15 cellular contexts compared by ENCODE assay signal in the genomic region with DNA sequence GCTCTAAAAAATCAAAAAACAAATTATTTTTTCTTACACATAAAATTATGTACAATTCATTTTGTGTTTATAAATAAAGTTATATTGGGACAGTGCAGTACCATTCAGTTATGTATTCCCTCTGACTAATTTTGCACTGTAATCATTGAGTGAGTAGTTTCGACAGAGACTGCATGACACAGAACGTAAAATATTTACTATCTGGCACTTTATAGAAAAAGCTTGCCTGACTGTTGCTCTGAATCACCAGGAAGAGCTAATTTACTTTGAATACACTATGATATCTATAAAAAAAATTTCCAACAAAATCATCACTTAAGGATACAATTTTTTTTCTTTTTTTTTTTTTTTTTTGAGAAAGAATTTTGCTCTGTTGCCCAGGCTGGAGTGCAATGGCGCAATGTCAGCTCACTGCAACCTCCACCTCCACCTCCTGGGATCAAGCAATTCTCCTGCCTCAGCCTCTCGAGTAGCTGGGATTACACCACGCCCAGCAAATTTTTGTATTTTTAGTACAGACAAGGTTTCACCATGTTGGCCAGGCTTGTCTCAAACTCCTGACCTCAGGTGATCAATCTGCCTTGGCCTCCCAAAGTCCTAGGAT. TPM values are rescaled to one million over a fixed set of nuclear protein-coding genes. Genes with fewer than 3 reads are reported as not detected.
DNase-seq lines count a peak whose midpoint lies in the region; ATAC-seq and TF ChIP-seq lines count a peak whose summit lies in the region.
"Had no signal": no experiment of that assay in that cellular context is flagged by ENCODE, and none has a peak within 500 bp of the region (broad histone marks: within the 10 kb centered on the region; RNA-seq: fewer than 3 reads in every experiment).

No MANE protein-coding gene starts in this region.

- H3K23ac ChIP-seq in IMR-90 (ENCODE audit: low read depth, low read length): no peak overlapping the region

- BruUV-seq in IMR-90 (replicated peaks; lab: Mats Ljungman, UMichigan): no TSS peak

- intact Hi-C loops in IMR-90 (cut with micrococcal nuclease): no loop called here

- peaks cover 4% of the 10 kb centered on the region for H3K4me1 ChIP-seq in IMR-90 (ENCODE audit: control insufficient read depth, insufficient read depth, low read length)
- H3K4me1 ChIP-seq: pancreas had no signal

- H2AFZ ChIP-seq in IMR-90 (replicated peaks; ENCODE audit: low read length, poor library complexity): no peak overlapping the region

- peak; percentile 93 for ATAC-seq in IMR-90 (ENCODE audit: low read depth)
- no peak for ATAC-seq in GM19328 (IDR thresholded peaks at IDR 0.05; ENCODE audit: unreplicated experiment)
- no peak for ATAC-seq in GM19397 (IDR thresholded peaks at IDR 0.05; ENCODE audit: unreplicated experiment)
- ATAC-seq: activated CD4-positive, alpha-beta T cell treated with anti-CD3 and anti-CD28 coated beads for 36 hours; pancreas had no signal

- peak overlapping the region; percentile 59 for H3K4ac ChIP-seq in IMR-90 (ENCODE audit: low read depth, low read length)

- no peaks in the 10 kb centered on the region for H4K20me1 ChIP-seq in IMR-90 (ENCODE audit: insufficient read depth, low read length)

- no peaks in the 10 kb centered on the region for H3K79me1 ChIP-seq in IMR-90 (ENCODE audit: low read depth in 1 of 2, low read length in 2 of 2)

- 0 out of 2 replicates have a peak overlapping the region, but pooled peaks have one; percentile 8 for H3K14ac ChIP-seq in IMR-90 (replicated peaks; ENCODE audit: low read depth, low read length)

- H2BK15ac ChIP-seq in IMR-90 (ENCODE audit: low read depth, low read length): 0 out of 3 replicates have a peak overlapping the region, but pooled peaks have one; percentile 50

- POLR2A ChIA-PET in IMR-90 (lab: Charles Lee; ENCODE audit: unreplicated experiment): interaction anchor here (0.7 kb wide), 1 partner anchor 1701 kb away, joined by 15 read pairs; no protein-coding TSS in a partner anchor

- peak overlapping the region; percentile 35; the same call in 1 of the 2 replicates for H4K91ac ChIP-seq in IMR-90 (ENCODE audit: insufficient read depth, low read depth, low read length)

- H3K18ac ChIP-seq in IMR-90 (ENCODE audit: low read depth, low read length): peak overlapping the region; percentile 81; the same call in 1 of the 2 replicates

- dilution Hi-C loops in IMR-90 (cut with HindIII; ENCODE audit: low sequenced_read_pairs, unreplicated experiment): no loop called here

- peak overlapping the region; percentile 89 for H2BK5ac ChIP-seq in IMR-90 (ENCODE audit: low read depth, low read length, poor library complexity, severe bottlenecking)

- WGBS in IMR-90 (ENCODE audit: extremely low coverage in 2 of 2, insufficient read length in 1 of 2), 2 experiments: 86% methylated on average over 2 of the region's 5 CpGs; no CpG with 5 or more reads in 1 of the 2 experiments

- H2BK20ac ChIP-seq in IMR-90 (ENCODE audit: low read depth, low read length): peak overlapping the region; percentile 23; the same call in 1 of the 2 replicates

- no peak for TF ChIP-seq RAD21 in IMR-90 (IDR thresholded peaks at IDR 0.05; ENCODE audit: low read length)

- H3K4me2 ChIP-seq in IMR-90 (ENCODE audit: low read depth, low read length): no peak overlapping the region

- no peak overlapping the region for H4K5ac ChIP-seq in IMR-90 (ENCODE audit: low read depth, low read length)

- H3K9me1 ChIP-seq in IMR-90 (ENCODE audit: insufficient read depth, low read length): no peaks in the 10 kb centered on the region

- in situ Hi-C loops in IMR-90 (cut with MboI; ENCODE audit: low sequenced_read_pairs): no loop called here

- H3K27me3 ChIP-seq in IMR-90 (ENCODE audit: control insufficient read depth, insufficient read depth, low read length): no peaks in the 10 kb centered on the region
- H3K27me3 ChIP-seq: pancreas had no signal

- H2BK120ac ChIP-seq in IMR-90 (ENCODE audit: low read depth, low read length): peak overlapping the region; percentile 68; the same call in 1 of the 2 replicates

- no peak overlapping the region for H2AK9ac ChIP-seq in IMR-90 (replicated peaks; ENCODE audit: low read depth, low read length, poor library complexity)

- no peak overlapping the region for H3K4me3 ChIP-seq in IMR-90 (ENCODE audit: insufficient read depth, low read depth, low read length)
- H3K4me3 ChIP-seq: pancreas had no signal

- H3K9me3 ChIP-seq in IMR-90 (ENCODE audit: control insufficient read depth, insufficient read depth, low read length): no peaks in the 10 kb centered on the region
- H3K9me3 ChIP-seq: pancreas had no signal

- peak; percentile 74 for DNase-seq in AG08396 (ENCODE audit: low spot score)
- peak; percentile 97 for DNase-seq in IMR-90
- DNase-seq in amniotic stem cell (lab: John Stamatoyannopoulos, UW): peak; percentile 76
- peak; percentile 73 for DNase-seq in hepatic stellate cell (ENCODE audit: low spot score)
- no peak for DNase-seq in NCI-H2029 treated with DMSO at 0.1 percent for 48 hours (lab: John Stamatoyannopoulos, UW)
- DNase-seq in inferior parietal cortex (ENCODE audit: extremely low spot score): no peak
- DNase-seq: activated CD4-positive, alpha-beta T cell treated with anti-CD3 and anti-CD28 coated beads for 36 hours; aorta; C1 segment of cervical spinal cord; NCI-H2081 treated with DMSO at 0.1 percent for 48 hours; pancreas had no signal

- no peak overlapping the region for H3K56ac ChIP-seq in IMR-90 (ENCODE audit: extremely low read depth, insufficient read depth, low read length)

- no peak for TF ChIP-seq POLR2A in IMR-90 (IDR thresholded peaks at IDR 0.05; ENCODE audit: low read depth, low read length)

- CTCF ChIA-PET in IMR-90 (lab: Yijun Ruan, JAX): no interaction called here

- H3K9ac ChIP-seq in IMR-90 (ENCODE audit: low read depth, low read length): no peak overlapping the region

- TF ChIP-seq CTCF in IMR-90 (conservative IDR thresholded peaks at IDR 0.05; ENCODE audit: low read depth, low read length): no peak

- H3K27ac ChIP-seq in IMR-90 (ENCODE audit: insufficient read depth, low read length): peak overlapping the region; percentile 82
- H3K27ac ChIP-seq: pancreas had no signal

- H4K8ac ChIP-seq in IMR-90 (ENCODE audit: low read depth in 2 of 2, low read length in 2 of 2): peak overlapping the region; percentile 59 to 75; a peak in 2 of 4 replicates

- no peaks in the 10 kb centered on the region for H3K36me3 ChIP-seq in IMR-90 (ENCODE audit: control insufficient read depth, insufficient read depth, low read length)
- H3K36me3 ChIP-seq: pancreas had no signal

- H2AK5ac ChIP-seq in IMR-90 (ENCODE audit: low read depth, low read length): no peak overlapping the region

TF ChIP-seq in IMR-90, 13 proteins besides CTCF, POLR2A, EP300 and RAD21:
- TF ChIP-seq USF2 (IDR thresholded peaks at IDR 0.05; ENCODE audit: low read depth, low read length): no peak
- TF ChIP-seq RCOR1 (IDR thresholded peaks at IDR 0.05; ENCODE audit: insufficient replicate concordance, low read length): no peak
- peak; percentile 31; the same call in 1 of the 2 replicates for TF ChIP-seq BHLHE40 (IDR thresholded peaks at IDR 0.05; ENCODE audit: low read depth, low read length)
- peak; percentile 93 for TF ChIP-seq CEBPB (IDR thresholded peaks at IDR 0.05; ENCODE audit: low read depth, low read length)
- no peak for TF ChIP-seq MXI1 (IDR thresholded peaks at IDR 0.05; ENCODE audit: borderline replicate concordance, low read depth, low read length)
- no peak for TF ChIP-seq SMC3 (IDR thresholded peaks at IDR 0.05; ENCODE audit: low read depth, low read length)
- no peak for TF ChIP-seq MAZ (IDR thresholded peaks at IDR 0.05; ENCODE audit: borderline replicate concordance, low read depth, low read length)
- no peak for TF ChIP-seq ELK1 (IDR thresholded peaks at IDR 0.05; ENCODE audit: borderline replicate concordance, low read depth, low read length)
- peak; percentile 83 for TF ChIP-seq MAFK (IDR thresholded peaks at IDR 0.05; ENCODE audit: low read depth, low read length)
- peak; percentile 93 for TF ChIP-seq FOS (IDR thresholded peaks at IDR 0.05; ENCODE audit: low read depth, low read length)
- TF ChIP-seq NFE2L2 (IDR thresholded peaks at IDR 0.05; ENCODE audit: low read depth, low read length): peak; percentile 78
- no peak for TF ChIP-seq CHD1 (IDR thresholded peaks at IDR 0.05; ENCODE audit: low read depth, low read length)
- TF ChIP-seq RFX5 (IDR thresholded peaks at IDR 0.05; ENCODE audit: low read depth, low read length): no peak

RNA-seq across cellular contexts. Expression of gene KHDC1L, which starts 11.0 kb away (rescaled TPM):
- 0.18 TPM in 1 of 2 replicates, not detected in the other for total RNA-seq in IMR-90 (2012; rRNA removed)
- polyA plus RNA-seq in IMR-90 (2012; rRNA removed): 0.22 and 0.68 TPM in 2 replicates
- polyA plus RNA-seq in IMR-90 (2012; cell fraction: cytosol; rRNA removed): not detected in 2 replicates
- 3.9 and 4.8 TPM in 2 replicates for polyA plus RNA-seq in IMR-90 (2012; cell fraction: nucleus; rRNA removed; ENCODE audit: low replicate concordance)
- total RNA-seq: activated CD4-positive, alpha-beta T cell treated with anti-CD3 and anti-CD28 coated beads for 36 hours; mesenteric fat pad; pancreas had no signal
- polyA plus RNA-seq: aorta, IgD-negative memory B cell had no signal

RNA-seq across cellular contexts. Expression of gene KHDC1, which starts 26.7 kb away (rescaled TPM):
- total RNA-seq in IMR-90 (2012; rRNA removed): 1.6 and 1.7 TPM in 2 replicates
- polyA plus RNA-seq in IMR-90 (2012; rRNA removed): 4.1 and 5.5 TPM in 2 replicates
- 5.1 and 6.4 TPM in 2 replicates for polyA plus RNA-seq in IMR-90 (2012; cell fraction: cytosol; rRNA removed)
- polyA plus RNA-seq in IMR-90 (2012; cell fraction: nucleus; rRNA removed; ENCODE audit: low replicate concordance): 13.5 and 15.3 TPM in 2 replicates

Comparison
In these comparisons a context has a peak if more than half of its experiments do, and no peak if none do; other contexts are left out.
1. DNase-seq: peak in AG08396 (single experiment), IMR-90 (single experiment), amniotic stem cell (single experiment) and hepatic stellate cell (single experiment); none in NCI-H2029 treated with DMSO at 0.1 percent for 48 hours (single experiment) and inferior parietal cortex (single experiment).